1 cellular context compared by ENCODE assay signal in genomic region chr1:92951141-92951582, GRCh38.
A peak's percentile ranks its signal among the peaks of the same experiment; 100 is the strongest.
TF ChIP-seq lines count a peak whose summit lies in the region.

No MANE protein-coding gene starts in this region.

TF ChIP-seq in HepG2, 621 proteins besides CTCF, POLR2A, EP300 and RAD21 (continued from another document and continues in another):
- TF ChIP-seq STAT6 (CRISPR knock-in tag; IDR thresholded peaks at IDR 0.05; ENCODE audit: borderline replicate concordance): 0 out of 2 replicates have a peak, but pooled peaks have one; percentile 49
- peak; percentile 64; the same call in 1 of the 2 replicates for TF ChIP-seq SIX4 (CRISPR knock-in tag; IDR thresholded peaks at IDR 0.05)
- TF ChIP-seq, protein P1, sequence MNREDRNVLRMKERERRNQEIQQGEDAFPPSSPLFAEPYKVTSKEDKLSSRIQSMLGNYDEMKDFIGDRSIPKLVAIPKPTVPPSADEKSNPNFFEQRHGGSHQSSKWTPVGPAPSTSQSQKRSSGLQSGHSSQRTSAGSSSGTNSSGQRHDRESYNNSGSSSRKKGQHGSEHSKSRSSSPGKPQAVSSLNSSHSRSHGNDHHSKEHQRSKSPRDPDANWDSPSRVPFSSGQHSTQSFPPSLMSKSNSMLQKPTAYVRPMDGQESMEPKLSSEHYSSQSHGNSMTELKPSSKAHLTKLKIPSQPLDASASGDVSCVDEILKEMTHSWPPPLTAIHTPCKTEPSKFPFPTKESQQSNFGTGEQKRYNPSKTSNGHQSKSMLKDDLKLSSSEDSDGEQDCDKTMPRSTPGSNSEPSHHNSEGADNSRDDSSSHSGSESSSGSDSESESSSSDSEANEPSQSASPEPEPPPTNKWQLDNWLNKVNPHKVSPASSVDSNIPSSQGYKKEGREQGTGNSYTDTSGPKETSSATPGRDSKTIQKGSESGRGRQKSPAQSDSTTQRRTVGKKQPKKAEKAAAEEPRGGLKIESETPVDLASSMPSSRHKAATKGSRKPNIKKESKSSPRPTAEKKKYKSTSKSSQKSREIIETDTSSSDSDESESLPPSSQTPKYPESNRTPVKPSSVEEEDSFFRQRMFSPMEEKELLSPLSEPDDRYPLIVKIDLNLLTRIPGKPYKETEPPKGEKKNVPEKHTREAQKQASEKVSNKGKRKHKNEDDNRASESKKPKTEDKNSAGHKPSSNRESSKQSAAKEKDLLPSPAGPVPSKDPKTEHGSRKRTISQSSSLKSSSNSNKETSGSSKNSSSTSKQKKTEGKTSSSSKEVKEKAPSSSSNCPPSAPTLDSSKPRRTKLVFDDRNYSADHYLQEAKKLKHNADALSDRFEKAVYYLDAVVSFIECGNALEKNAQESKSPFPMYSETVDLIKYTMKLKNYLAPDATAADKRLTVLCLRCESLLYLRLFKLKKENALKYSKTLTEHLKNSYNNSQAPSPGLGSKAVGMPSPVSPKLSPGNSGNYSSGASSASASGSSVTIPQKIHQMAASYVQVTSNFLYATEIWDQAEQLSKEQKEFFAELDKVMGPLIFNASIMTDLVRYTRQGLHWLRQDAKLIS (CRISPR knock-in tag; IDR thresholded peaks at IDR 0.05): no peak
- 0 out of 2 replicates have a peak, but pooled peaks have one; percentile 30 for TF ChIP-seq PRDM10 (CRISPR knock-in tag; IDR thresholded peaks at IDR 0.05; ENCODE audit: low read depth)
- 0 out of 2 replicates have a peak, but pooled peaks have one; percentile 54 for TF ChIP-seq ARNT2 (CRISPR knock-in tag; IDR thresholded peaks at IDR 0.05; ENCODE audit: low read depth)
- no peak for TF ChIP-seq ARHGAP35 (CRISPR knock-in tag; IDR thresholded peaks at IDR 0.05; ENCODE audit: borderline replicate concordance)
- peak; percentile 89 for TF ChIP-seq HNF4G (IDR thresholded peaks at IDR 0.05; ENCODE audit: borderline replicate concordance, low read depth, low read length)
- TF ChIP-seq HNF4G (CRISPR knock-in tag; IDR thresholded peaks at IDR 0.05; ENCODE audit: borderline replicate concordance, low read depth): peak; percentile 83; the same call in 1 of the 2 replicates
- TF ChIP-seq BHLHE40 (IDR thresholded peaks at IDR 0.05; ENCODE audit: low read length): peak; percentile 46; the same call in 1 of the 2 replicates
- TF ChIP-seq JARID2 (CRISPR knock-in tag; IDR thresholded peaks at IDR 0.05; ENCODE audit: insufficient replicate concordance): peak; percentile 53
- TF ChIP-seq CHCHD3 (CRISPR knock-in tag; IDR thresholded peaks at IDR 0.05): no peak
- TF ChIP-seq, protein P2, sequence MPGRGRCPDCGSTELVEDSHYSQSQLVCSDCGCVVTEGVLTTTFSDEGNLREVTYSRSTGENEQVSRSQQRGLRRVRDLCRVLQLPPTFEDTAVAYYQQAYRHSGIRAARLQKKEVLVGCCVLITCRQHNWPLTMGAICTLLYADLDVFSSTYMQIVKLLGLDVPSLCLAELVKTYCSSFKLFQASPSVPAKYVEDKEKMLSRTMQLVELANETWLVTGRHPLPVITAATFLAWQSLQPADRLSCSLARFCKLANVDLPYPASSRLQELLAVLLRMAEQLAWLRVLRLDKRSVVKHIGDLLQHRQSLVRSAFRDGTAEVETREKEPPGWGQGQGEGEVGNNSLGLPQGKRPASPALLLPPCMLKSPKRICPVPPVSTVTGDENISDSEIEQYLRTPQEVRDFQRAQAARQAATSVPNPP (CRISPR knock-in tag; IDR thresholded peaks at IDR 0.05): no peak
- TF ChIP-seq, protein P3, sequence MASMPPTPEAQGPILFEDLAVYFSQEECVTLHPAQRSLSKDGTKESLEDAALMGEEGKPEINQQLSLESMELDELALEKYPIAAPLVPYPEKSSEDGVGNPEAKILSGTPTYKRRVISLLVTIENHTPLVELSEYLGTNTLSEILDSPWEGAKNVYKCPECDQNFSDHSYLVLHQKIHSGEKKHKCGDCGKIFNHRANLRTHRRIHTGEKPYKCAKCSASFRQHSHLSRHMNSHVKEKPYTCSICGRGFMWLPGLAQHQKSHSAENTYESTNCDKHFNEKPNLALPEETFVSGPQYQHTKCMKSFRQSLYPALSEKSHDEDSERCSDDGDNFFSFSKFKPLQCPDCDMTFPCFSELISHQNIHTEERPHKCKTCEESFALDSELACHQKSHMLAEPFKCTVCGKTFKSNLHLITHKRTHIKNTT (CRISPR knock-in tag; IDR thresholded peaks at IDR 0.05): no peak
- peak; percentile 44; the same call in 1 of the 2 replicates for TF ChIP-seq ZNF614 (CRISPR knock-in tag; IDR thresholded peaks at IDR 0.05; ENCODE audit: borderline replicate concordance)
- peak; percentile 69; the same call in 1 of the 2 replicates for TF ChIP-seq DMAP1 (CRISPR knock-in tag; IDR thresholded peaks at IDR 0.05)
- TF ChIP-seq ZFP36L1 (CRISPR knock-in tag; IDR thresholded peaks at IDR 0.05): no peak
- no peak for TF ChIP-seq FOXA1 (IDR thresholded peaks at IDR 0.05)
- peak; percentile 89 for TF ChIP-seq FOXA1 (CRISPR knock-in tag; IDR thresholded peaks at IDR 0.05)
- no peak for TF ChIP-seq RORA (CRISPR knock-in tag; IDR thresholded peaks at IDR 0.05)
- peak; percentile 89 for TF ChIP-seq NCOR1 (IDR thresholded peaks at IDR 0.05; ENCODE audit: borderline replicate concordance, low read length)
- peak; percentile 47; the same call in 1 of the 2 replicates for TF ChIP-seq MIXL1 (CRISPR knock-in tag; IDR thresholded peaks at IDR 0.05)
- peak; percentile 62 for TF ChIP-seq NCOA2 (CRISPR knock-in tag; IDR thresholded peaks at IDR 0.05)
- no peak for TF ChIP-seq ZBTB1 (CRISPR knock-in tag; IDR thresholded peaks at IDR 0.05; ENCODE audit: borderline replicate concordance)
- peak; percentile 26 for TF ChIP-seq PHF21A (CRISPR knock-in tag; IDR thresholded peaks at IDR 0.05)
- TF ChIP-seq TEAD3 (CRISPR knock-in tag; optimal IDR thresholded peaks at IDR 0.05; ENCODE audit: borderline replicate concordance): peak; percentile 87
- no peak for TF ChIP-seq ATRX (CRISPR knock-in tag; IDR thresholded peaks at IDR 0.05; ENCODE audit: borderline replicate concordance)
- peak in 1 of 2 experiments; percentile 59; a peak in 1 of 4 replicates for TF ChIP-seq HMGXB4 (CRISPR knock-in tag; IDR thresholded peaks at IDR 0.05; ENCODE audit: borderline replicate concordance in 1 of 2, low read depth in 1 of 2)
- TF ChIP-seq HNF1B (CRISPR knock-in tag; IDR thresholded peaks at IDR 0.05): 0 out of 2 replicates have a peak, but pooled peaks have one; percentile 38
- no peak for TF ChIP-seq ZNF891 (CRISPR knock-in tag; IDR thresholded peaks at IDR 0.05)
- peak; percentile 38 for TF ChIP-seq NR2F6 (IDR thresholded peaks at IDR 0.05)
- peak; percentile 79 for TF ChIP-seq NR2F6 (CRISPR knock-in tag; IDR thresholded peaks at IDR 0.05)
- TF ChIP-seq LBX2 (CRISPR knock-in tag; IDR thresholded peaks at IDR 0.05; ENCODE audit: borderline replicate concordance): no peak
- TF ChIP-seq TBX2 (CRISPR knock-in tag; IDR thresholded peaks at IDR 0.05; ENCODE audit: borderline replicate concordance): peak; percentile 71
- TF ChIP-seq ATF4 (CRISPR knock-in tag; IDR thresholded peaks at IDR 0.05): 0 out of 4 replicates have a peak, but pooled peaks of 1 of the 2 experiments have one; percentile 39
- peak; percentile 99 for TF ChIP-seq SOX5 (CRISPR knock-in tag; IDR thresholded peaks at IDR 0.05; ENCODE audit: borderline replicate concordance)
- no peak for TF ChIP-seq ZFP62 (CRISPR knock-in tag; IDR thresholded peaks at IDR 0.05)
- TF ChIP-seq SMC3 (IDR thresholded peaks at IDR 0.05; ENCODE audit: low read length): peak; percentile 50; the same call in 1 of the 2 replicates
- no peak for TF ChIP-seq ZNF33B (CRISPR knock-in tag; IDR thresholded peaks at IDR 0.05)
- peak; percentile 34 for TF ChIP-seq MYC (CRISPR knock-in tag; IDR thresholded peaks at IDR 0.05; ENCODE audit: borderline replicate concordance)
